Comparison of ENCODE assay signal across 21 cellular contexts in genomic region chr12:34108405-34108803, GRCh38.
A peak's percentile ranks its signal among the peaks of the same experiment; 100 is the strongest.
DNase-seq lines count a peak whose midpoint lies in the region; ATAC-seq and TF ChIP-seq lines count a peak whose summit lies in the region.
"Had no signal": no experiment of that assay in that cellular context is flagged by ENCODE, and none has a peak within 500 bp of the region (broad histone marks: within the 10 kb centered on the region; RNA-seq: fewer than 3 reads in every experiment).

No MANE protein-coding gene starts in this region.

- no peaks in the 10 kb centered on the region for H3K79me2 ChIP-seq in GM23338 (replicated peaks; ENCODE audit: insufficient read depth)

- no peak overlapping the region for H3K4me3 Mint-ChIP-seq in activated naive CD8-positive, alpha-beta T cell treated with anti-CD3 and anti-CD28 coated beads, Interleukin-2, amount 50 U/mL, for 24 hours
- no peak overlapping the region for H3K4me3 Mint-ChIP-seq in activated naive CD8-positive, alpha-beta T cell treated with anti-CD3 and anti-CD28 coated beads for 36 hours
- H3K4me3 Mint-ChIP-seq in GM23338, result no peak overlapping the region
- no peak overlapping the region for H3K4me3 Mint-ChIP-seq in stimulated activated memory B cell treated with anti-CD40 and anti-IgM and Interleukin-4, amounts not matched to agents 10 μg/mL and 1 μg/mL and 100 μg/mL, for 72 hours
- H3K4me3 Mint-ChIP-seq in T-helper 2 cell treated with Interferon-gamma antibody and Interleukin-4, amounts not matched to agents 5 μg/mL and 100 μg/mL, for 36 hours, result no peak overlapping the region
- H3K4me3 Mint-ChIP-seq: CD4-positive, alpha-beta memory T cell had no signal

- no peaks in the 10 kb centered on the region for H3K9me2 ChIP-seq in GM23338 (ENCODE audit: insufficient read depth)

- H4K20me1 ChIP-seq in GM23338 (replicated peaks; ENCODE audit: insufficient read depth), result no peaks in the 10 kb centered on the region
- H4K20me1 ChIP-seq: BLaER1 treated with 17β-estradiol and CSF1 and Interleukin-3, amounts not matched to agents 10 nM and 100 nM had no signal

- H3K4me1 ChIP-seq in GM23338 (ENCODE audit: insufficient read depth), result no peaks in the 10 kb centered on the region
- H3K4me1 ChIP-seq: BLaER1 treated with 17β-estradiol and CSF1 and Interleukin-3, amounts not matched to agents 10 nM and 100 nM; Peyer's patch had no signal

- ATAC-seq in activated naive CD8-positive, alpha-beta T cell treated with anti-CD3 and anti-CD28 coated beads, Interleukin-2, amount 50 U/mL, for 24 hours, result peak; percentile 15
- ATAC-seq in GM23338, result peak; percentile 61
- peak; percentile 52 for ATAC-seq in stimulated activated memory B cell treated with anti-CD40 and anti-IgM and Interleukin-4, amounts not matched to agents 10 μg/mL and 1 μg/mL and 100 μg/mL, for 72 hours

- H3K36me3 ChIP-seq in GM23338 (ENCODE audit: insufficient read depth), result no peaks in the 10 kb centered on the region
- H3K36me3 ChIP-seq: BLaER1 treated with 17β-estradiol and CSF1 and Interleukin-3, amounts not matched to agents 10 nM and 100 nM; Peyer's patch had no signal

- H3K27me3 Mint-ChIP-seq in activated naive CD8-positive, alpha-beta T cell treated with anti-CD3 and anti-CD28 coated beads, Interleukin-2, amount 50 U/mL, for 24 hours, result peaks cover 13% of the 10 kb centered on the region
- peaks cover 29% of the 10 kb centered on the region for H3K27me3 Mint-ChIP-seq in activated naive CD8-positive, alpha-beta T cell treated with anti-CD3 and anti-CD28 coated beads for 36 hours
- no peaks in the 10 kb centered on the region for H3K27me3 Mint-ChIP-seq in GM23338 (ENCODE audit: insufficient read depth, low read depth, poor library complexity)
- peaks cover 46% of the 10 kb centered on the region for H3K27me3 Mint-ChIP-seq in stimulated activated memory B cell treated with anti-CD40 and anti-IgM and Interleukin-4, amounts not matched to agents 10 μg/mL and 1 μg/mL and 100 μg/mL, for 72 hours
- H3K27me3 Mint-ChIP-seq in T-helper 2 cell treated with Interferon-gamma antibody and Interleukin-4, amounts not matched to agents 5 μg/mL and 100 μg/mL, for 36 hours (ENCODE audit: low read depth), result peaks cover 8% of the 10 kb centered on the region

- no peaks in the 10 kb centered on the region for H3K36me3 Mint-ChIP-seq in activated naive CD8-positive, alpha-beta T cell treated with anti-CD3 and anti-CD28 coated beads, Interleukin-2, amount 50 U/mL, for 24 hours (ENCODE audit: low read depth)
- H3K36me3 Mint-ChIP-seq in activated naive CD8-positive, alpha-beta T cell treated with anti-CD3 and anti-CD28 coated beads for 36 hours, result no peaks in the 10 kb centered on the region
- H3K36me3 Mint-ChIP-seq in GM23338 (ENCODE audit: low read depth), result peaks cover 27% of the 10 kb centered on the region
- H3K36me3 Mint-ChIP-seq in stimulated activated memory B cell treated with anti-CD40 and anti-IgM and Interleukin-4, amounts not matched to agents 10 μg/mL and 1 μg/mL and 100 μg/mL, for 72 hours, result no peaks in the 10 kb centered on the region
- no peaks in the 10 kb centered on the region for H3K36me3 Mint-ChIP-seq in T-helper 2 cell treated with Interferon-gamma antibody and Interleukin-4, amounts not matched to agents 5 μg/mL and 100 μg/mL, for 36 hours (ENCODE audit: low read depth)
- H3K36me3 Mint-ChIP-seq: CD4-positive, alpha-beta memory T cell had no signal

- peak overlapping the region; percentile 63; the same call in 1 of the 2 replicates for H2AFZ ChIP-seq in GM23338

- H3K4me3 ChIP-seq in GM23338, result peak overlapping the region; percentile 52
- peak overlapping the region; percentile 36; the same call in 1 of the 2 replicates for H3K4me3 ChIP-seq in iPS-18c (ENCODE audit: insufficient read depth, low read depth, low read length)
- H3K4me3 ChIP-seq: BLaER1 treated with 17β-estradiol and CSF1 and Interleukin-3, amounts not matched to agents 10 nM and 100 nM; Peyer's patch had no signal

- H3K27ac ChIP-seq in GM23338 (ENCODE audit: low read depth), result no peak overlapping the region
- H3K27ac ChIP-seq: BLaER1 treated with 17β-estradiol and CSF1 and Interleukin-3, amounts not matched to agents 10 nM and 100 nM; Peyer's patch had no signal

- H3K27ac Mint-ChIP-seq in activated naive CD8-positive, alpha-beta T cell treated with anti-CD3 and anti-CD28 coated beads, Interleukin-2, amount 50 U/mL, for 24 hours, result no peak overlapping the region
- no peak overlapping the region for H3K27ac Mint-ChIP-seq in activated naive CD8-positive, alpha-beta T cell treated with anti-CD3 and anti-CD28 coated beads for 36 hours
- H3K27ac Mint-ChIP-seq in GM23338, result no peak overlapping the region
- H3K27ac Mint-ChIP-seq in stimulated activated memory B cell treated with anti-CD40 and anti-IgM and Interleukin-4, amounts not matched to agents 10 μg/mL and 1 μg/mL and 100 μg/mL, for 72 hours, result no peak overlapping the region
- H3K27ac Mint-ChIP-seq in T-helper 2 cell treated with Interferon-gamma antibody and Interleukin-4, amounts not matched to agents 5 μg/mL and 100 μg/mL, for 36 hours, result no peak overlapping the region
- H3K27ac Mint-ChIP-seq: CD4-positive, alpha-beta memory T cell had no signal

- peaks cover 4% of the 10 kb centered on the region for H3K9me3 ChIP-seq in iPS-18c (ENCODE audit: control insufficient read depth, insufficient read depth, low read length)
- H3K9me3 ChIP-seq: Peyer's patch had no signal

- TF ChIP-seq CTCF in GM23338 (conservative IDR thresholded peaks at IDR 0.05; ENCODE audit: low read depth in 2 of 2), result no peak

- H3K4me1 Mint-ChIP-seq in activated naive CD8-positive, alpha-beta T cell treated with anti-CD3 and anti-CD28 coated beads, Interleukin-2, amount 50 U/mL, for 24 hours, result no peaks in the 10 kb centered on the region
- H3K4me1 Mint-ChIP-seq in activated naive CD8-positive, alpha-beta T cell treated with anti-CD3 and anti-CD28 coated beads for 36 hours, result no peaks in the 10 kb centered on the region
- no peaks in the 10 kb centered on the region for H3K4me1 Mint-ChIP-seq in GM23338
- no peaks in the 10 kb centered on the region for H3K4me1 Mint-ChIP-seq in stimulated activated memory B cell treated with anti-CD40 and anti-IgM and Interleukin-4, amounts not matched to agents 10 μg/mL and 1 μg/mL and 100 μg/mL, for 72 hours
- H3K4me1 Mint-ChIP-seq in T-helper 2 cell treated with Interferon-gamma antibody and Interleukin-4, amounts not matched to agents 5 μg/mL and 100 μg/mL, for 36 hours (ENCODE audit: low read depth), result no peaks in the 10 kb centered on the region
- H3K4me1 Mint-ChIP-seq: CD4-positive, alpha-beta memory T cell had no signal

- DNase-seq in activated naive CD8-positive, alpha-beta T cell treated with anti-CD3 and anti-CD28 coated beads, Interleukin-2, amount 50 U/mL, for 24 hours, result no peak
- DNase-seq in activated naive CD8-positive, alpha-beta T cell treated with anti-CD3 and anti-CD28 coated beads for 36 hours, result no peak
- peak; percentile 17 for DNase-seq in GM23338 (ENCODE audit: low spot score)
- no peak for DNase-seq in NCI-H2081 treated with DMSO at 0.1 percent for 48 hours (lab: John Stamatoyannopoulos, UW)
- no peak for DNase-seq in T-helper 2 cell treated with Interferon-gamma antibody and Interleukin-4, amounts not matched to agents 5 μg/mL and 100 μg/mL, for 36 hours (ENCODE audit: low spot score)
- DNase-seq in stimulated activated CD4-positive, alpha-beta T cell treated with anti-CD3 and anti-CD28 coated beads, Interleukin-2, amount 100 ng/mL, for 48 hours, result no peak
- DNase-seq: 8988T; CD4-positive, alpha-beta memory T cell; DND-41; IMR-90; MV-4-11; NCI-H1105 treated with DMSO at 0.1 percent for 48 hours; NCI-H2029 treated with DMSO at 0.1 percent for 48 hours; NCI-H2171 treated with DMSO at 0.1 percent for 48 hours; NCI-H524 treated with DMSO at 0.1 percent for 48 hours; NCI-H82; Peyer's patch; Right ventricle myocardium superior had no signal

- H3F3A ChIP-seq in GM23338 (replicated peaks; ENCODE audit: low read depth), result no peaks in the 10 kb centered on the region

- H3K27me3 ChIP-seq in GM23338 (ENCODE audit: insufficient read depth), result peaks cover 25% of the 10 kb centered on the region
- H3K27me3 ChIP-seq: BLaER1 treated with 17β-estradiol and CSF1 and Interleukin-3, amounts not matched to agents 10 nM and 100 nM; Peyer's patch had no signal

- peak overlapping the region; percentile 65 for H3K4me2 ChIP-seq in GM23338
- H3K4me2 ChIP-seq: BLaER1 treated with 17β-estradiol and CSF1 and Interleukin-3, amounts not matched to agents 10 nM and 100 nM had no signal

- no peaks in the 10 kb centered on the region for H3K9me3 Mint-ChIP-seq in activated naive CD8-positive, alpha-beta T cell treated with anti-CD3 and anti-CD28 coated beads, Interleukin-2, amount 50 U/mL, for 24 hours
- no peaks in the 10 kb centered on the region for H3K9me3 Mint-ChIP-seq in activated naive CD8-positive, alpha-beta T cell treated with anti-CD3 and anti-CD28 coated beads for 36 hours
- peaks cover 81% of the 10 kb centered on the region for H3K9me3 Mint-ChIP-seq in GM23338
- H3K9me3 Mint-ChIP-seq in stimulated activated memory B cell treated with anti-CD40 and anti-IgM and Interleukin-4, amounts not matched to agents 10 μg/mL and 1 μg/mL and 100 μg/mL, for 72 hours, result no peaks in the 10 kb centered on the region
- H3K9me3 Mint-ChIP-seq in T-helper 2 cell treated with Interferon-gamma antibody and Interleukin-4, amounts not matched to agents 5 μg/mL and 100 μg/mL, for 36 hours, result no peaks in the 10 kb centered on the region
- H3K9me3 Mint-ChIP-seq: CD4-positive, alpha-beta memory T cell had no signal

TF ChIP-seq in GM23338, 12 proteins besides CTCF, POLR2A, EP300 and RAD21 (continues in another document):
- no peak for TF ChIP-seq ZNF114 (CRISPR knock-in tag; IDR thresholded peaks at IDR 0.05)
